Comparison of ENCODE assay signal across 18 cellular contexts in the genomic region with DNA sequence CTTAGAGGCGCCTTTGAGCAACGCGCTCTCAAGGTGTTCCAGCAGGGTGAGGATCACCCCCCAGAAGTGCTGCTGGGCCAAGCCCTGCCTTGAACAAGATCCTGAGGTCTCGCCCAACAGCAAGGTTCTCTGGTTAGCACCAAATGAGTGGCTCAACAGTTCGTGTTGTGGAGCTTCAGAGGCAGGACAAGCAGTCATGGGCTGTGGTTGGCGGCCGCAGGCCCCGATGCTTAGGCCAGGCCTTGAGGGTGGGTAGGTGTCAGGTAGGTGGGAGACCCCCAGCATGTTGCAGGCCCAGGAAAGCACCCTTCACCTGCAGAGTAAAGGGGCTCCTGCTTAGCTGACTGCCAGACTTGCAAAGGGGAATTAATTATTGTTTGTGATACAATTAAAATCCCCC.
"Had no signal": no experiment of that assay in that cellular context is flagged by ENCODE, and none has a peak within 500 bp of the region (broad histone marks: within the 10 kb centered on the region; RNA-seq: fewer than 3 reads in every experiment).

No MANE protein-coding gene starts in this region.

- H3K27me3 ChIP-seq: gastroesophageal sphincter, suprapubic skin, tibial nerve had no signal

- H3K4me3 ChIP-seq: gastroesophageal sphincter, suprapubic skin, tibial nerve had no signal

- H3K4me1 Mint-ChIP-seq: activated naive CD8-positive, alpha-beta T cell treated with anti-CD3 and anti-CD28 coated beads for 36 hours had no signal

- ATAC-seq: activated CD8-positive, alpha-beta T cell treated with anti-CD3 and anti-CD28 coated beads, Interleukin-2, amount 10 ng/mL, durations not matched to agents 7 days and 5 days; activated T-cell treated with anti-CD3 and anti-CD28 coated beads, Interleukin-2, amount 50 U/mL, for 4 hours; gastroesophageal sphincter; left ventricle myocardium superior; stimulated activated naive CD8-positive, alpha-beta T cell treated with anti-CD3 and anti-CD28 coated beads, Interleukin-15, amount 100 ng/mL, for 72 hours had no signal

- H3K4me3 Mint-ChIP-seq: activated CD8-positive, alpha-beta T cell treated with anti-CD3 and anti-CD28 coated beads, Interleukin-2, amount 10 ng/mL, durations not matched to agents 7 days and 5 days; activated naive CD8-positive, alpha-beta T cell treated with anti-CD3 and anti-CD28 coated beads for 36 hours; activated T-cell treated with anti-CD3 and anti-CD28 coated beads, Interleukin-2, amount 50 U/mL, for 4 hours; stimulated activated naive CD8-positive, alpha-beta T cell treated with anti-CD3 and anti-CD28 coated beads, Interleukin-15, amount 100 ng/mL, for 72 hours had no signal

- H3K9me3 Mint-ChIP-seq: activated naive CD8-positive, alpha-beta T cell treated with anti-CD3 and anti-CD28 coated beads for 36 hours; activated T-cell treated with anti-CD3 and anti-CD28 coated beads, Interleukin-2, amount 50 U/mL, for 4 hours; stimulated activated naive CD8-positive, alpha-beta T cell treated with anti-CD3 and anti-CD28 coated beads, Interleukin-15, amount 100 ng/mL, for 72 hours had no signal

- H3K27ac ChIP-seq: suprapubic skin, WERI-Rb-1 had no signal

- H3K36me3 ChIP-seq: gastroesophageal sphincter, suprapubic skin, tibial nerve, WERI-Rb-1 had no signal

- H3K9me3 ChIP-seq: gastroesophageal sphincter, suprapubic skin, tibial nerve had no signal

- DNase-seq: activated CD4-positive, alpha-beta T cell treated with anti-CD3 and anti-CD28 coated beads for 1 hour; activated CD4-positive, alpha-beta T cell treated with anti-CD3 and anti-CD28 coated beads, Interleukin-2, amount 50 U/mL, for 1 hour; activated CD8-positive, alpha-beta memory T cell treated with anti-CD3 and anti-CD28 coated beads, Interleukin-2, amount 50 U/mL, for 4 hours; activated CD8-positive, alpha-beta T cell treated with anti-CD3 and anti-CD28 coated beads, Interleukin-2, amount 10 ng/mL, durations not matched to agents 7 days and 5 days; activated naive CD4-positive, alpha-beta T cell treated with Interleukin-2 at 50 U/mL for 16 hours; activated naive CD8-positive, alpha-beta T cell treated with anti-CD3 and anti-CD28 coated beads for 36 hours; activated T-cell treated with anti-CD3 and anti-CD28 coated beads, Interleukin-2, amount 50 U/mL, for 4 hours; central memory CD4-positive, alpha-beta T cell; hypothalamus; left ventricle myocardium superior; retina; stimulated activated CD4-positive, alpha-beta T cell treated with anti-CD3 and anti-CD28 coated beads, Interleukin-4, amount 100 ng/mL, for 1 hour; stimulated activated naive CD8-positive, alpha-beta T cell treated with anti-CD3 and anti-CD28 coated beads, Interleukin-15, amount 100 ng/mL, for 72 hours; WERI-Rb-1 had no signal

- H3K27ac Mint-ChIP-seq: activated CD8-positive, alpha-beta T cell treated with anti-CD3 and anti-CD28 coated beads, Interleukin-2, amount 10 ng/mL, durations not matched to agents 7 days and 5 days; activated naive CD8-positive, alpha-beta T cell treated with anti-CD3 and anti-CD28 coated beads for 36 hours; progenitor cell of endocrine pancreas; stimulated activated naive CD8-positive, alpha-beta T cell treated with anti-CD3 and anti-CD28 coated beads, Interleukin-15, amount 100 ng/mL, for 72 hours had no signal
